1 cellular context compared by ENCODE assay signal in genomic region chr20:32749914-32750637, GRCh38.
TF ChIP-seq lines count a peak whose summit lies in the region.

No MANE protein-coding gene starts in this region.

TF ChIP-seq in HepG2, 621 proteins besides CTCF, POLR2A, EP300 and RAD21:
- TF ChIP-seq, protein P1, sequence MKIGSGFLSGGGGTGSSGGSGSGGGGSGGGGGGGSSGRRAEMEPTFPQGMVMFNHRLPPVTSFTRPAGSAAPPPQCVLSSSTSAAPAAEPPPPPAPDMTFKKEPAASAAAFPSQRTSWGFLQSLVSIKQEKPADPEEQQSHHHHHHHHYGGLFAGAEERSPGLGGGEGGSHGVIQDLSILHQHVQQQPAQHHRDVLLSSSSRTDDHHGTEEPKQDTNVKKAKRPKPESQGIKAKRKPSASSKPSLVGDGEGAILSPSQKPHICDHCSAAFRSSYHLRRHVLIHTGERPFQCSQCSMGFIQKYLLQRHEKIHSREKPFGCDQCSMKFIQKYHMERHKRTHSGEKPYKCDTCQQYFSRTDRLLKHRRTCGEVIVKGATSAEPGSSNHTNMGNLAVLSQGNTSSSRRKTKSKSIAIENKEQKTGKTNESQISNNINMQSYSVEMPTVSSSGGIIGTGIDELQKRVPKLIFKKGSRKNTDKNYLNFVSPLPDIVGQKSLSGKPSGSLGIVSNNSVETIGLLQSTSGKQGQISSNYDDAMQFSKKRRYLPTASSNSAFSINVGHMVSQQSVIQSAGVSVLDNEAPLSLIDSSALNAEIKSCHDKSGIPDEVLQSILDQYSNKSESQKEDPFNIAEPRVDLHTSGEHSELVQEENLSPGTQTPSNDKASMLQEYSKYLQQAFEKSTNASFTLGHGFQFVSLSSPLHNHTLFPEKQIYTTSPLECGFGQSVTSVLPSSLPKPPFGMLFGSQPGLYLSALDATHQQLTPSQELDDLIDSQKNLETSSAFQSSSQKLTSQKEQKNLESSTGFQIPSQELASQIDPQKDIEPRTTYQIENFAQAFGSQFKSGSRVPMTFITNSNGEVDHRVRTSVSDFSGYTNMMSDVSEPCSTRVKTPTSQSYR (CRISPR knock-in tag; IDR thresholded peaks at IDR 0.05; ENCODE audit: borderline replicate concordance), result peak; percentile 30; the same call in 1 of the 2 replicates
- TF ChIP-seq ADNP (CRISPR knock-in tag; IDR thresholded peaks at IDR 0.05), result no peak
